In genomic region chr14:36604757-36605505, GRCh38 we compare ENCODE assay signal across 8 cellular contexts. TPM values are rescaled to one million over a fixed set of nuclear protein-coding genes. Genes with fewer than 3 reads are reported as not detected.
DNase-seq lines count a peak whose midpoint lies in the region; ATAC-seq and TF ChIP-seq lines count a peak whose summit lies in the region.

No MANE protein-coding gene starts in this region.

- H3K36me3 ChIP-seq in HAP-1 (replicated peaks), result no peaks in the 10 kb centered on the region
- no peaks in the 10 kb centered on the region for H3K36me3 ChIP-seq in MG63
- H3K36me3 ChIP-seq in thyroid gland, result no peaks in the 10 kb centered on the region

- H3K27me3 ChIP-seq in HAP-1 (ENCODE audit: low read depth) (no peaks in the 10 kb centered on the region), MG63 (no peaks in the 10 kb centered on the region), thyroid gland (no peaks in the 10 kb centered on the region)

- H3K4me3 ChIP-seq in HAP-1 (no peak overlapping the region), MG63 (no peak overlapping the region), cardiac fibroblast (replicated peaks in 1 of 2; ENCODE audit: low read depth in 2 of 2, low read length in 2 of 2) (no peak overlapping the region), thyroid gland (replicated peaks in 1 of 3) (no peak overlapping the region)

- in situ Hi-C loops in HAP-1 (cut with MboI; ENCODE audit: low sequenced_read_pairs), result loop anchor here (5.0 kb wide), 1 partner anchor 53 kb away; no protein-coding TSS in a partner anchor

- intact Hi-C loops in left colon (cut with DNase I, micrococcal nuclease), result no loop called here
- intact Hi-C loops in thyroid gland (cut with DNase I), result loop anchor here (10.0 kb wide), 1 partner anchor 50 kb away; no protein-coding TSS in a partner anchor

- DNase-seq in activated T-cell treated with anti-CD3 and anti-CD28 coated beads for 1 hour (ENCODE audit: low read depth) (peak; percentile 0), HAP-1 (ENCODE audit: low spot score in 2 of 2) (peak; percentile 73 to 80), MG63 (peak; percentile 33), OCI-M2 (lab: John Stamatoyannopoulos, UW; ENCODE audit: unreplicated experiment) (peak; percentile 61), cardiac fibroblast (ENCODE audit: low read depth in 2 of 2) (peak; percentile 78 to 81), left colon (peak in 1 of 2 donors; percentile 39), thyroid gland (peak; percentile 69 to 70)
- no peak for DNase-seq in activated T-cell treated with anti-CD3 and anti-CD28 coated beads, Interleukin-2, amount 50 U/mL, for 1 hour

- WGBS in thyroid gland, 2 donors, result 0% methylated on average over 4 of the region's 4 CpGs

- TF ChIP-seq POLR2A in thyroid gland (IDR thresholded peaks at IDR 0.05), result no peak

- peak overlapping the region; percentile 3 to 34 (median 32) for H3K27ac ChIP-seq in thyroid gland

- TF ChIP-seq CTCF in cardiac fibroblast (IDR thresholded peaks at IDR 0.05; ENCODE audit: low read depth, low read length) (peak; percentile 82), thyroid gland (IDR thresholded peaks at IDR 0.05) (peak in 5 of 6 experiments; percentile 38 to 95 (median 86))

- peak; percentile 83 for ATAC-seq in left colon

- H3K4me1 ChIP-seq in HAP-1 (no peaks in the 10 kb centered on the region), thyroid gland (no peaks in the 10 kb centered on the region)

- H3K9me3 ChIP-seq in HAP-1 (no peaks in the 10 kb centered on the region; the same call in 1 of the 2 replicates), MG63 (no peaks in the 10 kb centered on the region), thyroid gland (no peaks in the 10 kb centered on the region)

RNA-seq across cellular contexts. Expression of gene NKX2-8, which starts 22.5 kb away (rescaled TPM):
- total RNA-seq in MG63 (2014; rRNA removed; shearing (Covaris generic); ENCODE audit: low replicate concordance), result not detected in 2 replicates
- not detected for total RNA-seq in left colon
- total RNA-seq in thyroid gland, result 1 to 10 TPM; 1.7 to 3.4 (median 2.4) TPM

RNA-seq across cellular contexts. Expression of gene PAX9, which starts 56.7 kb away (rescaled TPM):
- total RNA-seq in MG63 (2014; rRNA removed; shearing (Covaris generic); ENCODE audit: low replicate concordance), result 0.99 and 1.2 TPM in 2 replicates
- under 1 TPM; 0.22 to 0.24 TPM for total RNA-seq in left colon
- 10 to 100 TPM in 1 of 4 donors, 1 to 10 TPM in 2, under 1 TPM in 1; 0.81 to 11.4 (median 3.0) TPM for total RNA-seq in thyroid gland
